Comparison of ENCODE assay signal across 29 cellular contexts in genomic region chr9:73558471-73558870, GRCh38.
DNase-seq lines count a peak whose midpoint lies in the region; ATAC-seq and TF ChIP-seq lines count a peak whose summit lies in the region.
"Had no signal": no experiment of that assay in that cellular context is flagged by ENCODE, and none has a peak within 500 bp of the region (broad histone marks: within the 10 kb centered on the region; RNA-seq: fewer than 3 reads in every experiment).

No MANE protein-coding gene starts in this region.

- ATAC-seq in SK-N-SH treated with all-trans-retinoic acid at 6 μM for 48 hours, result no peak
- ATAC-seq: A549; CD8-positive, alpha-beta T cell had no signal

- peaks cover 3% of the 10 kb centered on the region; the same call in 1 of the 2 replicates for H3K9me2 ChIP-seq in SK-N-SH

- H3K79me2 ChIP-seq in SK-N-SH (ENCODE audit: insufficient read depth), result no peaks in the 10 kb centered on the region; the same call in 1 of the 2 replicates

- no peak overlapping the region for H2AFZ ChIP-seq in SK-N-SH (ENCODE audit: low read depth)

- TF ChIP-seq CTCF in SK-N-SH (IDR thresholded peaks at IDR 0.05), result no peak

- H3K9ac ChIP-seq in SK-N-SH, result no peak overlapping the region
- H3K9ac ChIP-seq: BLaER1; BLaER1 treated with 17β-estradiol and CSF1 and Interleukin-3, amounts not matched to agents 10 nM and 100 nM had no signal

- H4K20me1 ChIP-seq in SK-N-SH (ENCODE audit: insufficient read depth), result no peaks in the 10 kb centered on the region
- H4K20me1 ChIP-seq: BLaER1; BLaER1 treated with 17β-estradiol and CSF1 and Interleukin-3, amounts not matched to agents 10 nM and 100 nM had no signal

- no peaks in the 10 kb centered on the region for H3K36me3 ChIP-seq in SK-N-SH (replicated peaks in 1 of 2; ENCODE audit: control insufficient read depth in 1 of 2, insufficient read depth in 2 of 2, low read length in 1 of 2)
- H3K36me3 ChIP-seq: BE2C; BLaER1; BLaER1 treated with 17β-estradiol and CSF1 and Interleukin-3, amounts not matched to agents 10 nM and 100 nM had no signal

- H3K4me3 ChIP-seq in SK-N-SH (ENCODE audit: low read depth in 2 of 2, low read length in 1 of 2), result no peak overlapping the region
- H3K4me3 ChIP-seq: A549; BLaER1; BLaER1 treated with 17β-estradiol and CSF1 and Interleukin-3, amounts not matched to agents 10 nM and 100 nM had no signal

- no peak overlapping the region for H3K27ac ChIP-seq in SK-N-SH (ENCODE audit: low read depth in 2 of 2, low read length in 1 of 2)
- H3K27ac ChIP-seq: 22Rv1; A549; BLaER1; BLaER1 treated with 17β-estradiol and CSF1 and Interleukin-3, amounts not matched to agents 10 nM and 100 nM; C4-2B had no signal

- POLR2A ChIA-PET in SK-N-SH (lab: Yijun Ruan, JAX), result interaction anchor here (0.6 kb wide), 1 partner anchor 1040 kb away, joined by 3 read pairs; no protein-coding TSS in a partner anchor

- no peak for TF ChIP-seq RAD21 in SK-N-SH (IDR thresholded peaks at IDR 0.05; ENCODE audit: low read length)

- no peak overlapping the region for H3K4me2 ChIP-seq in SK-N-SH
- H3K4me2 ChIP-seq: A549; BLaER1; BLaER1 treated with 17β-estradiol and CSF1 and Interleukin-3, amounts not matched to agents 10 nM and 100 nM had no signal

- no peaks in the 10 kb centered on the region for H3F3A ChIP-seq in SK-N-SH (replicated peaks; ENCODE audit: insufficient read depth)

- H3K9me3 ChIP-seq in SK-N-SH, result no peaks in the 10 kb centered on the region
- H3K9me3 ChIP-seq: A549; BE2C; BLaER1; BLaER1 treated with 17β-estradiol and CSF1 and Interleukin-3, amounts not matched to agents 10 nM and 100 nM; Caco-2 had no signal

- no peak for TF ChIP-seq EP300 in SK-N-SH (IDR thresholded peaks at IDR 0.05; ENCODE audit: borderline replicate concordance in 1 of 2, low read depth in 1 of 2, low read length in 1 of 2)

- peaks cover 0 to 3% of the 10 kb centered on the region in 2 experiments; a peak in 1 of 4 replicates for H3K4me1 ChIP-seq in SK-N-SH (ENCODE audit: control insufficient read depth in 1 of 2, insufficient read depth in 2 of 2, low read depth in 1 of 2, low read length in 1 of 2)
- H3K4me1 ChIP-seq: A549; BE2C; BLaER1; BLaER1 treated with 17β-estradiol and CSF1 and Interleukin-3, amounts not matched to agents 10 nM and 100 nM; Caco-2 had no signal

- DNase-seq in SK-N-SH, result no peak
- DNase-seq in SK-N-DZ (ENCODE audit: low spot score), result peak; percentile 81
- no peak for DNase-seq in T-helper 9 cell
- DNase-seq: 8988T; ACHN; AML-193; BE2C; C1 segment of cervical spinal cord; Caco-2; Calu3; CD4-positive, alpha-beta memory T cell; CD4-positive, alpha-beta T cell; CD4-positive, CD25-positive, alpha-beta regulatory T cell; CD8-positive, alpha-beta memory T cell; CD8-positive, alpha-beta T cell; COR-L47; DMS 273 treated with DMSO at 0.1 percent for 48 hours; DMS153; DMS53; DMS79; DMS79 treated with DMSO at 0.1 percent for 48 hours; DND-41; EL had no signal

- CTCF ChIA-PET in SK-N-SH (lab: Yijun Ruan, JAX), result interaction anchor here (0.7 to 1.1 kb wide), 2 partner anchors 14 to 985 kb away, joined by 3 read pairs; no protein-coding TSS in a partner anchor

- H3K27me3 ChIP-seq in SK-N-SH (ENCODE audit: insufficient read depth), result no peaks in the 10 kb centered on the region
- H3K27me3 ChIP-seq: BE2C; BLaER1; BLaER1 treated with 17β-estradiol and CSF1 and Interleukin-3, amounts not matched to agents 10 nM and 100 nM had no signal

TF ChIP-seq in SK-N-SH, 30 proteins besides CTCF, POLR2A, EP300 and RAD21:
- no peak for TF ChIP-seq USF2 (IDR thresholded peaks at IDR 0.05; ENCODE audit: borderline replicate concordance, low read depth, low read length)
- TF ChIP-seq GATA2 (CRISPR knock-in tag; IDR thresholded peaks at IDR 0.05), result peak; percentile 73

TF ChIP-seq in SK-N-SH treated with all-trans-retinoic acid at 6 μM for 48 hours, 23 proteins besides CTCF, POLR2A, EP300 and RAD21 (continues in another document):
- TF ChIP-seq SNAI2 (CRISPR knock-in tag; IDR thresholded peaks at IDR 0.05) (no peak), ZC3H10 (CRISPR knock-in tag; IDR thresholded peaks at IDR 0.05) (no peak), TCF4 (CRISPR knock-in tag; IDR thresholded peaks at IDR 0.05; ENCODE audit: borderline replicate concordance) (no peak), ISL1 (CRISPR knock-in tag; IDR thresholded peaks at IDR 0.05) (no peak), TSHZ2 (CRISPR knock-in tag; IDR thresholded peaks at IDR 0.05) (no peak), PPARA (CRISPR knock-in tag; IDR thresholded peaks at IDR 0.05; ENCODE audit: borderline replicate concordance) (no peak), ARNTL (CRISPR knock-in tag; IDR thresholded peaks at IDR 0.05; ENCODE audit: borderline replicate concordance, low read depth) (no peak), OSR1 (CRISPR knock-in tag; IDR thresholded peaks at IDR 0.05) (no peak), RARB (CRISPR knock-in tag; IDR thresholded peaks at IDR 0.05) (no peak), BACH2 (CRISPR knock-in tag; IDR thresholded peaks at IDR 0.05; ENCODE audit: borderline replicate concordance) (no peak), CREB5 (CRISPR knock-in tag; IDR thresholded peaks at IDR 0.05; ENCODE audit: low read depth) (no peak), GLIS3 (CRISPR knock-in tag; IDR thresholded peaks at IDR 0.05) (no peak), PATZ1 (CRISPR knock-in tag; IDR thresholded peaks at IDR 0.05; ENCODE audit: borderline replicate concordance) (no peak), POU6F1 (CRISPR knock-in tag; IDR thresholded peaks at IDR 0.05; ENCODE audit: borderline replicate concordance, low read depth) (no peak), ZNF565 (CRISPR knock-in tag; conservative IDR thresholded peaks at IDR 0.05; ENCODE audit: low read depth) (no peak)
